8 cellular contexts compared by ENCODE assay signal in genomic region chr11:3860898-3861393, GRCh38. TPM values are rescaled to one million over a fixed set of nuclear protein-coding genes. Genes with fewer than 3 reads are reported as not detected.
DNase-seq lines count a peak whose midpoint lies in the region; ATAC-seq and TF ChIP-seq lines count a peak whose summit lies in the region.
"Not testable (repeated sequence)": the region's sequence is repeated elsewhere in the genome, so short reads cannot be mapped to it uniquely, and the experiment has no call there.

No MANE protein-coding gene starts in this region.

- H3K27ac ChIP-seq in CD4-positive, alpha-beta memory T cell (ENCODE audit: low read depth, low read length), result peak overlapping the region; percentile 94
- H3K27ac ChIP-seq in HCT116 (ENCODE audit: low read depth, low read length), result not testable (repeated sequence)

- peaks cover 72 to 96% (median 83%) of the 10 kb centered on the region in 4 donors for H3K4me1 Mint-ChIP-seq in CD4-positive, alpha-beta memory T cell
- H3K4me1 Mint-ChIP-seq in naive B cell, result peaks cover 72 to 94% (median 83%) of the 10 kb centered on the region in 3 donors

- H4K20me1 ChIP-seq in HCT116 (ENCODE audit: insufficient read depth), result not testable (repeated sequence)

- not testable (repeated sequence) for H3K9me3 Mint-ChIP-seq in CD4-positive, alpha-beta memory T cell; naive B cell

- TF ChIP-seq POLR2A in HCT116 (IDR thresholded peaks at IDR 0.05; ENCODE audit: borderline replicate concordance, extremely low read depth, insufficient read depth, insufficient read length), result not testable (repeated sequence)

- H3K9ac ChIP-seq in HCT116 (ENCODE audit: low read length), result not testable (repeated sequence)

- intact Hi-C loops in CD4-positive, alpha-beta memory T cell (cut with micrococcal nuclease); HCT116 (cut with micrococcal nuclease): not testable (repeated sequence)

- not testable (repeated sequence) for H2AFZ ChIP-seq in HCT116 (ENCODE audit: low read depth, low read length, poor library complexity, severe bottlenecking)

- not testable (repeated sequence) for H3K9me2 ChIP-seq in HCT116 (ENCODE audit: insufficient read depth)

- BruUV-seq in HCT116 (replicated peaks; lab: Mats Ljungman, UMichigan), result not testable (repeated sequence)

- RAD21 ChIA-PET in HCT116 (lab: Charles Lee; ENCODE audit: low non-redundant PET in 1 of 2, low total read pairs in 2 of 2, uncharacterized antibody in 2 of 2, unreplicated experiment in 2 of 2), result not testable (repeated sequence)

- H3K4me3 Mint-ChIP-seq in CD4-positive, alpha-beta memory T cell, result peak overlapping the region; percentile 75 to 91 (median 82)
- H3K4me3 Mint-ChIP-seq in naive B cell, result peak overlapping the region; percentile 36 to 99 (median 84)

- H3K36me3 ChIP-seq in CD4-positive, alpha-beta memory T cell (ENCODE audit: insufficient read depth, low read length); HCT116 (ENCODE audit: control insufficient read depth in 1 of 2, insufficient read depth in 2 of 2, low read length in 2 of 2): not testable (repeated sequence)

- DNase-seq in CD4-positive, alpha-beta memory T cell, result peak in 2 of 5 donors; percentile 37 to 62
- DNase-seq in HCT116 (ENCODE audit: low read depth, low spot score); naive B cell: not testable (repeated sequence)
- DNase-seq in NCI-H2029 (lab: John Stamatoyannopoulos, UW) (peak; percentile 78), T-helper 22 cell (ENCODE audit: low read depth) (peak; percentile 35), choroid plexus epithelial cell (ENCODE audit: low read depth) (peak; percentile 23)
- peak; percentile 42 to 50 for DNase-seq in activated T-cell treated with anti-CD3 and anti-CD28 coated beads, Interleukin-2, amount 50 U/mL, for 48 hours
- peak; percentile 36 for DNase-seq in stimulated activated naive CD8-positive, alpha-beta T cell treated with anti-CD3 and anti-CD28 coated beads, Interleukin-15, Interleukin-2, amounts not matched to agents 100 U/mL and 50 U/mL, for 24 hours

- POLR2A ChIA-PET in CD4-positive, alpha-beta memory T cell (lab: Charles Lee; ENCODE audit: partially characterized antibody), result interaction anchor here (0.6 to 5.1 kb wide), 8 partner anchors 7 to 203 kb away, joined by 3 to 53 read pairs (median 3); partner anchors contain the start of gene RHOG
- POLR2A ChIA-PET in HCT116 (lab: Charles Lee), result not testable (repeated sequence)

- H3K27me3 ChIP-seq in CD4-positive, alpha-beta memory T cell (ENCODE audit: insufficient read depth, low read length); HCT116 (ENCODE audit: insufficient read depth, low read length): not testable (repeated sequence)

- TF ChIP-seq RAD21 in HCT116 (IDR thresholded peaks at IDR 0.05; ENCODE audit: low read depth), result not testable (repeated sequence)

- not testable (repeated sequence) for H3K79me2 ChIP-seq in HCT116 (ENCODE audit: insufficient read depth, low read length)

- H3K36me3 Mint-ChIP-seq in CD4-positive, alpha-beta memory T cell, result peaks cover 4 to 14% of the 10 kb centered on the region in 2 donors
- H3K36me3 Mint-ChIP-seq in naive B cell, result not testable (repeated sequence)

- CTCF ChIA-PET in CD4-positive, alpha-beta memory T cell (lab: Charles Lee; ENCODE audit: partially characterized antibody), result interaction anchor here (1.5 to 15.4 kb wide), 5 partner anchors 11 to 212 kb away, joined by 5 to 514 read pairs (median 43); partner anchors contain the start of gene RHOG
- CTCF ChIA-PET in HCT116 (lab: Charles Lee), result not testable (repeated sequence)

- H3K9me3 ChIP-seq in CD4-positive, alpha-beta memory T cell (ENCODE audit: control insufficient read depth in 1 of 2, low read length in 2 of 2); HCT116 (ENCODE audit: control insufficient read depth in 1 of 2, insufficient read depth in 1 of 2, low read depth in 1 of 2, low read length in 2 of 2): not testable (repeated sequence)

- TF ChIP-seq CTCF in HCT116 (IDR thresholded peaks at IDR 0.05 in 2 of 3, conservative IDR thresholded peaks at IDR 0.05 in 1 of 3; ENCODE audit: borderline replicate concordance in 1 of 3, insufficient read depth in 1 of 3, low read depth in 2 of 3, low read length in 2 of 3); choroid plexus epithelial cell (conservative IDR thresholded peaks at IDR 0.05; ENCODE audit: low read depth, low read length): not testable (repeated sequence)

- not testable (repeated sequence) for ATAC-seq in HCT116
- peak; percentile 42 to 50 for ATAC-seq in naive B cell (ENCODE audit: low read depth in 2 of 2)
- peak; percentile 73 for ATAC-seq in stimulated activated naive CD8-positive, alpha-beta T cell treated with anti-CD3 and anti-CD28 coated beads, Interleukin-15, Interleukin-2, amounts not matched to agents 100 U/mL and 50 U/mL, for 24 hours

- not testable (repeated sequence) for H3K27me3 Mint-ChIP-seq in CD4-positive, alpha-beta memory T cell; naive B cell

- peaks cover 88% of the 10 kb centered on the region for H3K4me1 ChIP-seq in CD4-positive, alpha-beta memory T cell (ENCODE audit: insufficient read depth, low read length)
- H3K4me1 ChIP-seq in HCT116 (ENCODE audit: control insufficient read depth in 1 of 2, insufficient read depth in 2 of 2, low read length in 2 of 2), result peaks cover 9 to 31% of the 10 kb centered on the region in 2 experiments; a peak in 3 of 4 replicates

- peak overlapping the region; percentile 3 to 31 for H3K4me3 ChIP-seq in CD4-positive, alpha-beta memory T cell (ENCODE audit: low read length in 2 of 2)
- not testable (repeated sequence) for H3K4me3 ChIP-seq in HCT116 (replicated peaks in 1 of 2; ENCODE audit: low read depth in 1 of 2, low read length in 2 of 2); choroid plexus epithelial cell (ENCODE audit: low read depth, low read length)

- H3K4me2 ChIP-seq in HCT116 (ENCODE audit: low read length), result peak overlapping the region; percentile 4; the same call in 1 of the 2 replicates

- H3K27ac Mint-ChIP-seq in CD4-positive, alpha-beta memory T cell, result peak overlapping the region; percentile 79 to 99 (median 90)
- H3K27ac Mint-ChIP-seq in naive B cell, result peak overlapping the region in 5 of 6 donors; percentile 0 to 80 (median 60)

RNA-seq across cellular contexts. Expression of gene STIM1, which starts 5.5 kb away (rescaled TPM):
- total RNA-seq in CD4-positive, alpha-beta memory T cell, result 10 to 100 TPM; 87.1 to 87.4 TPM
- polyA plus RNA-seq in CD4-positive, alpha-beta memory T cell, result 10 to 100 TPM; 27.7 to 43.8 TPM
- total RNA-seq in HCT116 (2021; ENCODE audit: unreplicated experiment), result 22.3 TPM
- polyA plus RNA-seq in HCT116 (2012), result 21.8 and 42.9 TPM in 2 replicates
- polyA plus RNA-seq in naive B cell (ENCODE audit: low read depth in 6 of 6), result 10 to 100 TPM; 29.1 to 51.9 (median 35.0) TPM

RNA-seq across cellular contexts. Expression of gene RHOG, which starts 20.2 kb away (rescaled TPM):
- 100 to 1,000 TPM in 1 of 2 experiments, 10 to 100 TPM in 1; 99.4 to 103 TPM for total RNA-seq in CD4-positive, alpha-beta memory T cell
- 100 to 1,000 TPM; 124 to 228 TPM for polyA plus RNA-seq in CD4-positive, alpha-beta memory T cell
- 49.1 TPM for total RNA-seq in HCT116 (2021; ENCODE audit: unreplicated experiment)
- polyA plus RNA-seq in HCT116 (2012), result 57.6 and 69.9 TPM in 2 replicates
- 100 to 1,000 TPM in 5 of 6 donors, 10 to 100 TPM in 1; 88.9 to 144 (median 117) TPM for polyA plus RNA-seq in naive B cell (ENCODE audit: low read depth in 6 of 6)

RNA-seq across cellular contexts. Expression of gene PGAP2, which starts 52.6 kb away (rescaled TPM):
- total RNA-seq in CD4-positive, alpha-beta memory T cell, result 10 to 100 TPM; 18.4 to 20.7 TPM
- 10 to 100 TPM; 16.2 to 18.6 TPM for polyA plus RNA-seq in CD4-positive, alpha-beta memory T cell
- total RNA-seq in HCT116 (2021; ENCODE audit: unreplicated experiment), result 30.5 TPM
- 49.7 and 50.6 TPM in 2 replicates for polyA plus RNA-seq in HCT116 (2012)
- 10 to 100 TPM; 16.6 to 29.1 (median 19.3) TPM for polyA plus RNA-seq in naive B cell (ENCODE audit: low read depth in 6 of 6)
